In genomic region chrX:68881911-68882310, GRCh38 we compare ENCODE assay signal across 27 cellular contexts.
"Had no signal": no experiment of that assay in that cellular context is flagged by ENCODE, and none has a peak within 500 bp of the region (broad histone marks: within the 10 kb centered on the region; RNA-seq: fewer than 3 reads in every experiment).

No MANE protein-coding gene starts in this region.

- H3K4me1 Mint-ChIP-seq: activated CD4-positive, alpha-beta T cell treated with anti-CD3 and anti-CD28 coated beads, Interleukin-2, amount 10 ng/mL, durations not matched to agents 24 days and 14 days; activated naive CD4-positive, alpha-beta T cell treated with anti-CD3 and anti-CD28 coated beads, Interleukin-2, amount 10 ng/mL, durations not matched to agents 7 days and 5 days; activated naive CD8-positive, alpha-beta T cell treated with anti-CD3 and anti-CD28 coated beads, Interleukin-2, amount 10 ng/mL, durations not matched to agents 7 days and 5 days; memory B cell; naive thymus-derived CD8-positive, alpha-beta T cell; stimulated activated effector memory CD8-positive, alpha-beta T cell treated with anti-CD3 and anti-CD28 coated beads, Interleukin-12 subunit alpha, Interleukin-12 subunit beta, amount 100 ng/mL, for 72 hours; stimulated activated naive CD8-positive, alpha-beta T cell treated with anti-CD3 and anti-CD28 coated beads, Interleukin-15, amount 100 ng/mL, for 72 hours; T-helper 17 cell had no signal

- H3K27ac Mint-ChIP-seq: activated CD4-positive, alpha-beta memory T cell treated with anti-CD3 and anti-CD28 coated beads for 36 hours; activated CD4-positive, alpha-beta T cell treated with anti-CD3 and anti-CD28 coated beads, Interleukin-2, amount 10 ng/mL, durations not matched to agents 24 days and 14 days; activated naive CD4-positive, alpha-beta T cell treated with anti-CD3 and anti-CD28 coated beads, Interleukin-2, amount 10 ng/mL, durations not matched to agents 7 days and 5 days; activated naive CD8-positive, alpha-beta T cell treated with anti-CD3 and anti-CD28 coated beads, Interleukin-2, amount 10 ng/mL, durations not matched to agents 7 days and 5 days; effector memory CD8-positive, alpha-beta T cell; memory B cell; stimulated activated effector memory CD8-positive, alpha-beta T cell treated with anti-CD3 and anti-CD28 coated beads, Interleukin-12 subunit alpha, Interleukin-12 subunit beta, amount 100 ng/mL, for 72 hours; stimulated activated naive CD8-positive, alpha-beta T cell treated with anti-CD3 and anti-CD28 coated beads, Interleukin-15, amount 100 ng/mL, for 72 hours; T-helper 17 cell; type B pancreatic cell had no signal

- H3K36me3 ChIP-seq: ascending aorta, gastroesophageal sphincter, heart right ventricle, ovary, sigmoid colon, uterus had no signal

- H3K4me3 ChIP-seq: ascending aorta, gastroesophageal sphincter, heart right ventricle, ovary, psoas muscle, sigmoid colon, uterus had no signal

- H3K4me3 Mint-ChIP-seq: activated CD4-positive, alpha-beta memory T cell treated with anti-CD3 and anti-CD28 coated beads for 36 hours; activated CD4-positive, alpha-beta T cell treated with anti-CD3 and anti-CD28 coated beads, Interleukin-2, amount 10 ng/mL, durations not matched to agents 24 days and 14 days; activated naive CD4-positive, alpha-beta T cell treated with anti-CD3 and anti-CD28 coated beads, Interleukin-2, amount 10 ng/mL, durations not matched to agents 7 days and 5 days; activated naive CD8-positive, alpha-beta T cell treated with anti-CD3 and anti-CD28 coated beads, Interleukin-2, amount 10 ng/mL, durations not matched to agents 7 days and 5 days; effector memory CD8-positive, alpha-beta T cell; memory B cell; naive thymus-derived CD8-positive, alpha-beta T cell; stimulated activated effector memory CD8-positive, alpha-beta T cell treated with anti-CD3 and anti-CD28 coated beads, Interleukin-12 subunit alpha, Interleukin-12 subunit beta, amount 100 ng/mL, for 72 hours; stimulated activated naive CD8-positive, alpha-beta T cell treated with anti-CD3 and anti-CD28 coated beads, Interleukin-15, amount 100 ng/mL, for 72 hours; T-helper 17 cell; type B pancreatic cell had no signal

- H3K4me1 ChIP-seq: ascending aorta, gastroesophageal sphincter, heart right ventricle, psoas muscle, sigmoid colon, uterus had no signal

- H3K9me3 Mint-ChIP-seq: activated CD4-positive, alpha-beta memory T cell treated with anti-CD3 and anti-CD28 coated beads for 36 hours; activated CD4-positive, alpha-beta T cell treated with anti-CD3 and anti-CD28 coated beads, Interleukin-2, amount 10 ng/mL, durations not matched to agents 24 days and 14 days; activated naive CD4-positive, alpha-beta T cell treated with anti-CD3 and anti-CD28 coated beads, Interleukin-2, amount 10 ng/mL, durations not matched to agents 7 days and 5 days; activated naive CD8-positive, alpha-beta T cell treated with anti-CD3 and anti-CD28 coated beads, Interleukin-2, amount 10 ng/mL, durations not matched to agents 7 days and 5 days; effector memory CD8-positive, alpha-beta T cell; memory B cell; naive thymus-derived CD8-positive, alpha-beta T cell; stimulated activated effector memory CD8-positive, alpha-beta T cell treated with anti-CD3 and anti-CD28 coated beads, Interleukin-12 subunit alpha, Interleukin-12 subunit beta, amount 100 ng/mL, for 72 hours; stimulated activated naive CD8-positive, alpha-beta T cell treated with anti-CD3 and anti-CD28 coated beads, Interleukin-15, amount 100 ng/mL, for 72 hours; type B pancreatic cell had no signal

- ATAC-seq: effector memory CD8-positive, alpha-beta T cell; gastroesophageal sphincter; naive thymus-derived CD8-positive, alpha-beta T cell; psoas muscle; stimulated activated effector memory CD8-positive, alpha-beta T cell treated with anti-CD3 and anti-CD28 coated beads, Interleukin-12 subunit alpha, Interleukin-12 subunit beta, amount 100 ng/mL, for 72 hours; stimulated activated naive CD8-positive, alpha-beta T cell treated with anti-CD3 and anti-CD28 coated beads, Interleukin-15, amount 100 ng/mL, for 72 hours; T-helper 17 cell had no signal

- DNase-seq: activated CD4-positive, alpha-beta memory T cell treated with anti-CD3 and anti-CD28 coated beads for 36 hours; activated CD4-positive, alpha-beta T cell treated with anti-CD3 and anti-CD28 coated beads, Interleukin-2, amount 10 ng/mL, durations not matched to agents 24 days and 14 days; activated CD4-positive, CD25-positive, alpha-beta regulatory T cell treated with anti-CD3 and anti-CD28 coated beads, Interleukin-2, amount 50 U/mL, for 72 hours; activated CD8-positive, alpha-beta memory T cell treated with anti-CD3 and anti-CD28 coated beads, Interleukin-2, amount 50 U/mL, for 4 hours; activated gamma-delta T cell; activated naive CD4-positive, alpha-beta T cell treated with anti-CD3 and anti-CD28 coated beads, Interleukin-2, amount 10 ng/mL, durations not matched to agents 7 days and 5 days; activated naive CD8-positive, alpha-beta T cell treated with anti-CD3 and anti-CD28 coated beads, Interleukin-2, amount 10 ng/mL, durations not matched to agents 7 days and 5 days; activated T-cell treated with anti-CD3 and anti-CD28 coated beads, Interleukin-2, amount 50 U/mL, for 1 hour; caudate nucleus; cortex of kidney; effector memory CD8-positive, alpha-beta T cell; heart right ventricle; naive thymus-derived CD8-positive, alpha-beta T cell; ovary; psoas muscle; sigmoid colon; small intestine; stimulated activated CD4-positive, alpha-beta T cell treated with anti-CD3 and anti-CD28 coated beads, Interleukin-4, amount 100 ng/mL, for 24 hours; stimulated activated naive CD8-positive, alpha-beta T cell treated with anti-CD3 and anti-CD28 coated beads, Interleukin-15, amount 100 ng/mL, for 72 hours; T-helper 17 cell; T1000; uterus had no signal

- H3K27me3 ChIP-seq: ascending aorta, gastroesophageal sphincter, ovary, sigmoid colon, uterus had no signal

- H3K27ac ChIP-seq: ascending aorta, gastroesophageal sphincter, heart right ventricle, ovary, psoas muscle, sigmoid colon, uterus had no signal

- H3K27me3 Mint-ChIP-seq: activated CD4-positive, alpha-beta memory T cell treated with anti-CD3 and anti-CD28 coated beads for 36 hours; activated CD4-positive, alpha-beta T cell treated with anti-CD3 and anti-CD28 coated beads, Interleukin-2, amount 10 ng/mL, durations not matched to agents 24 days and 14 days; effector memory CD8-positive, alpha-beta T cell; memory B cell; naive thymus-derived CD8-positive, alpha-beta T cell; stimulated activated naive CD8-positive, alpha-beta T cell treated with anti-CD3 and anti-CD28 coated beads, Interleukin-15, amount 100 ng/mL, for 72 hours; T-helper 17 cell had no signal

- H3K36me3 Mint-ChIP-seq: activated CD4-positive, alpha-beta memory T cell treated with anti-CD3 and anti-CD28 coated beads for 36 hours; activated naive CD4-positive, alpha-beta T cell treated with anti-CD3 and anti-CD28 coated beads, Interleukin-2, amount 10 ng/mL, durations not matched to agents 7 days and 5 days; activated naive CD8-positive, alpha-beta T cell treated with anti-CD3 and anti-CD28 coated beads, Interleukin-2, amount 10 ng/mL, durations not matched to agents 7 days and 5 days; memory B cell; naive thymus-derived CD8-positive, alpha-beta T cell; stimulated activated effector memory CD8-positive, alpha-beta T cell treated with anti-CD3 and anti-CD28 coated beads, Interleukin-12 subunit alpha, Interleukin-12 subunit beta, amount 100 ng/mL, for 72 hours; type B pancreatic cell had no signal
